16 cellular contexts compared by ENCODE assay signal in genomic region chr3:17075358-17075757, GRCh38.
DNase-seq lines count a peak whose midpoint lies in the region; ATAC-seq and TF ChIP-seq lines count a peak whose summit lies in the region.
"Had no signal": no experiment of that assay in that cellular context is flagged by ENCODE, and none has a peak within 500 bp of the region (broad histone marks: within the 10 kb centered on the region; RNA-seq: fewer than 3 reads in every experiment).

No MANE protein-coding gene starts in this region.

- peaks cover 9% of the 10 kb centered on the region for H3K9me3 Mint-ChIP-seq in T-helper 1 cell treated with Interleukin-12 subunit alpha and Interleukin-12 subunit beta and Interleukin-4 antibody, amounts not matched to agents 30 μg/mL and 1 μg/mL, for 36 hours
- H3K9me3 Mint-ChIP-seq in activated naive CD4-positive, alpha-beta T cell treated with anti-CD3 and anti-CD28 coated beads, Interleukin-2, amount 10 ng/mL, durations not matched to agents 7 days and 5 days = peaks cover 9% of the 10 kb centered on the region
- no peaks in the 10 kb centered on the region for H3K9me3 Mint-ChIP-seq in central memory CD8-positive, alpha-beta T cell
- no peaks in the 10 kb centered on the region for H3K9me3 Mint-ChIP-seq in natural killer cell
- H3K9me3 Mint-ChIP-seq: GM23338 had no signal

- intact Hi-C loops in natural killer cell (cut with micrococcal nuclease) = loop anchor here (2.0 kb wide), 2 partner anchors 21 to 43 kb away; no protein-coding TSS in a partner anchor

- DNase-seq in T-helper 1 cell = no peak
- DNase-seq in activated naive CD4-positive, alpha-beta T cell treated with anti-CD3 and anti-CD28 coated beads, Interleukin-2, amount 10 ng/mL, durations not matched to agents 7 days and 5 days = no peak
- no peak for DNase-seq in activated naive CD4-positive, alpha-beta T cell treated with Interleukin-2 at 50 U/mL for 16 hours
- no peak for DNase-seq in central memory CD8-positive, alpha-beta T cell (ENCODE audit: low spot score in 2 of 2)
- no peak for DNase-seq in natural killer cell
- no peak for DNase-seq in activated gamma-delta T cell (lab: John Stamatoyannopoulos, UW)
- no peak for DNase-seq in iPS-NIHi7 (ENCODE audit: extremely low spot score)
- DNase-seq: AML-193, DMS153, DMS79, GDM1, HCEC 1CT had no signal

- H3K36me3 Mint-ChIP-seq in T-helper 1 cell treated with Interleukin-12 subunit alpha and Interleukin-12 subunit beta and Interleukin-4 antibody, amounts not matched to agents 30 μg/mL and 1 μg/mL, for 36 hours (ENCODE audit: low read depth) = peaks cover 47% of the 10 kb centered on the region
- H3K36me3 Mint-ChIP-seq in activated naive CD4-positive, alpha-beta T cell treated with anti-CD3 and anti-CD28 coated beads, Interleukin-2, amount 10 ng/mL, durations not matched to agents 7 days and 5 days = peaks cover 64% of the 10 kb centered on the region
- peaks cover 31% of the 10 kb centered on the region for H3K36me3 Mint-ChIP-seq in central memory CD8-positive, alpha-beta T cell (ENCODE audit: insufficient read depth)
- H3K36me3 Mint-ChIP-seq in natural killer cell = peaks cover 20% of the 10 kb centered on the region

- H3K4me1 Mint-ChIP-seq in T-helper 1 cell treated with Interleukin-12 subunit alpha and Interleukin-12 subunit beta and Interleukin-4 antibody, amounts not matched to agents 30 μg/mL and 1 μg/mL, for 36 hours (ENCODE audit: low read depth) = peaks cover 53% of the 10 kb centered on the region
- H3K4me1 Mint-ChIP-seq in activated naive CD4-positive, alpha-beta T cell treated with anti-CD3 and anti-CD28 coated beads, Interleukin-2, amount 10 ng/mL, durations not matched to agents 7 days and 5 days = peaks cover 71% of the 10 kb centered on the region
- H3K4me1 Mint-ChIP-seq in central memory CD8-positive, alpha-beta T cell = peaks cover 56% of the 10 kb centered on the region
- peaks cover 65 to 73% of the 10 kb centered on the region in 2 donors for H3K4me1 Mint-ChIP-seq in natural killer cell

- ATAC-seq in central memory CD8-positive, alpha-beta T cell (replicated peaks; ENCODE audit: extremely low read depth, poor library complexity, severe bottlenecking) = peak; percentile 80
- ATAC-seq in natural killer cell = peak; percentile 83 to 89 (median 83)
- ATAC-seq: A549, GM23338 had no signal

- H3K27me3 Mint-ChIP-seq in T-helper 1 cell treated with Interleukin-12 subunit alpha and Interleukin-12 subunit beta and Interleukin-4 antibody, amounts not matched to agents 30 μg/mL and 1 μg/mL, for 36 hours (ENCODE audit: low read depth) = no peaks in the 10 kb centered on the region
- H3K27me3 Mint-ChIP-seq in activated naive CD4-positive, alpha-beta T cell treated with anti-CD3 and anti-CD28 coated beads, Interleukin-2, amount 10 ng/mL, durations not matched to agents 7 days and 5 days = no peaks in the 10 kb centered on the region
- H3K27me3 Mint-ChIP-seq in central memory CD8-positive, alpha-beta T cell = no peaks in the 10 kb centered on the region
- H3K27me3 Mint-ChIP-seq in natural killer cell (ENCODE audit: low read depth in 2 of 2) = no peaks in the 10 kb centered on the region
- H3K27me3 Mint-ChIP-seq: CD4-positive, alpha-beta memory T cell had no signal

- CTCF ChIA-PET in activated naive CD4-positive, alpha-beta T cell treated with anti-CD3 and anti-CD28 coated beads, Interleukin-2, amount 10 ng/mL, durations not matched to agents 7 days and 5 days (lab: Charles Lee) = interaction anchor here (0.7 kb wide), 1 partner anchor 76 kb away, joined by 3 read pairs; no protein-coding TSS in a partner anchor

- no peak for TF ChIP-seq CTCF in natural killer cell (IDR thresholded peaks at IDR 0.05)

- H3K4me3 Mint-ChIP-seq in T-helper 1 cell treated with Interleukin-12 subunit alpha and Interleukin-12 subunit beta and Interleukin-4 antibody, amounts not matched to agents 30 μg/mL and 1 μg/mL, for 36 hours = no peak overlapping the region
- no peak overlapping the region for H3K4me3 Mint-ChIP-seq in activated naive CD4-positive, alpha-beta T cell treated with anti-CD3 and anti-CD28 coated beads, Interleukin-2, amount 10 ng/mL, durations not matched to agents 7 days and 5 days
- H3K4me3 Mint-ChIP-seq in central memory CD8-positive, alpha-beta T cell = peak overlapping the region; percentile 50
- peak overlapping the region; percentile 75 for H3K4me3 Mint-ChIP-seq in natural killer cell
- H3K4me3 Mint-ChIP-seq: GM23338 had no signal

- peak overlapping the region; percentile 14 for H3K27ac Mint-ChIP-seq in T-helper 1 cell treated with Interleukin-12 subunit alpha and Interleukin-12 subunit beta and Interleukin-4 antibody, amounts not matched to agents 30 μg/mL and 1 μg/mL, for 36 hours
- peak overlapping the region; percentile 42 for H3K27ac Mint-ChIP-seq in activated naive CD4-positive, alpha-beta T cell treated with anti-CD3 and anti-CD28 coated beads, Interleukin-2, amount 10 ng/mL, durations not matched to agents 7 days and 5 days
- H3K27ac Mint-ChIP-seq in central memory CD8-positive, alpha-beta T cell (ENCODE audit: low read depth) = peak overlapping the region; percentile 27
- H3K27ac Mint-ChIP-seq in natural killer cell = peak overlapping the region; percentile 79 to 84
- H3K27ac Mint-ChIP-seq: GM23338 had no signal

Comparison
In these comparisons a context has a peak if more than half of its experiments do, and no peak if none do; other contexts are left out.
1. H3K27ac Mint-ChIP-seq: peak in every context shown above with its lines; median percentile 82 in natural killer cell; 42 in activated naive CD4-positive, alpha-beta T cell treated with anti-CD3 and anti-CD28 coated beads, Interleukin-2, amount 10 ng/mL, durations not matched to agents 7 days and 5 days; 27 in central memory CD8-positive, alpha-beta T cell; 14 in T-helper 1 cell treated with Interleukin-12 subunit alpha and Interleukin-12 subunit beta and Interleukin-4 antibody, amounts not matched to agents 30 μg/mL and 1 μg/mL, for 36 hours.
2. H3K4me3 Mint-ChIP-seq: peak in central memory CD8-positive, alpha-beta T cell (single experiment) and natural killer cell (single experiment); none in T-helper 1 cell treated with Interleukin-12 subunit alpha and Interleukin-12 subunit beta and Interleukin-4 antibody, amounts not matched to agents 30 μg/mL and 1 μg/mL, for 36 hours (single experiment) and activated naive CD4-positive, alpha-beta T cell treated with anti-CD3 and anti-CD28 coated beads, Interleukin-2, amount 10 ng/mL, durations not matched to agents 7 days and 5 days (single experiment).